ENCODE assay signal across 1 cellular context in the genomic region with DNA sequence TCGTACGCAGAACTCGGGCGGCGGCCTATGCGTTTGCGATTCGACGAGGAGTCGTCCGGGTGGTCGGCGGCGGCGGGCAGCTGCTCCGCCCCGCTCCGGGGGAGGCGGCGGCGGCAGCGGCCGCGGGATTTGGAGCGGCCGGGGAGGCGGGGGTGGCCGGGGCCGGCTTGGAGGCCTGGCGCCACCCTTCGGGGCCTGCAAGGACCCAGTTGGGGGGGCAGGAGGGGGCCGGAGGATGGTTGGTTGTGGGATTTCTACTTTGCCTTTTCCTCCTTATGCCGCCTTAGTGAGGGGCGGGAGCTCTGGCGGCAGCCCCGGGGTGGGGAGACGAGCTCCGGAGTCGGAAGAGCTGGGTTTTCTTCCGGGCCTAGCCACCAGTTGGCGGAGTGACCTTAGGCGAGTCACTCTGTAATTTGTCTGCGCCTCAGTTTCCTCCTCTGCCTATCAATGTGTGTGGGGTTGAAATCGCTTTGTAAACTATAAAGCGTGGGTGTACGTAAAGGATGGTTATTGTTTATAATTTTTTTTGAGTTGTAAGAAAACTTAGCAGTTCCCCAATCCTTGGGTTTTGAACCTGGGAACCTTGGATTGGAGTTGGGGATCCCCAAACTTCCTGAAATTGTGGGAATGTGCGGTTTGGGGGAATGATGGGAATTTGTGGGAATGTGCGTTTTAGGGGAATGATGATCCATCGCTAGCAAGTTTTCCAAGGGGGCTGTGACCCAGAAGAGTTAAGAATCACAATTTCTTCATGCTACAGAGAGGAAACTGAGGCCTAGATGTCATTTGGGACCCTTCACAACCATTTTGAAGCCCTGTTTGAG.
TF ChIP-seq lines count a peak whose summit lies in the region.

No MANE protein-coding gene starts in this region.

TF ChIP-seq in GM12878, 131 proteins besides CTCF, POLR2A, EP300 and RAD21 (continued from another document):
- TF ChIP-seq, protein P1, sequence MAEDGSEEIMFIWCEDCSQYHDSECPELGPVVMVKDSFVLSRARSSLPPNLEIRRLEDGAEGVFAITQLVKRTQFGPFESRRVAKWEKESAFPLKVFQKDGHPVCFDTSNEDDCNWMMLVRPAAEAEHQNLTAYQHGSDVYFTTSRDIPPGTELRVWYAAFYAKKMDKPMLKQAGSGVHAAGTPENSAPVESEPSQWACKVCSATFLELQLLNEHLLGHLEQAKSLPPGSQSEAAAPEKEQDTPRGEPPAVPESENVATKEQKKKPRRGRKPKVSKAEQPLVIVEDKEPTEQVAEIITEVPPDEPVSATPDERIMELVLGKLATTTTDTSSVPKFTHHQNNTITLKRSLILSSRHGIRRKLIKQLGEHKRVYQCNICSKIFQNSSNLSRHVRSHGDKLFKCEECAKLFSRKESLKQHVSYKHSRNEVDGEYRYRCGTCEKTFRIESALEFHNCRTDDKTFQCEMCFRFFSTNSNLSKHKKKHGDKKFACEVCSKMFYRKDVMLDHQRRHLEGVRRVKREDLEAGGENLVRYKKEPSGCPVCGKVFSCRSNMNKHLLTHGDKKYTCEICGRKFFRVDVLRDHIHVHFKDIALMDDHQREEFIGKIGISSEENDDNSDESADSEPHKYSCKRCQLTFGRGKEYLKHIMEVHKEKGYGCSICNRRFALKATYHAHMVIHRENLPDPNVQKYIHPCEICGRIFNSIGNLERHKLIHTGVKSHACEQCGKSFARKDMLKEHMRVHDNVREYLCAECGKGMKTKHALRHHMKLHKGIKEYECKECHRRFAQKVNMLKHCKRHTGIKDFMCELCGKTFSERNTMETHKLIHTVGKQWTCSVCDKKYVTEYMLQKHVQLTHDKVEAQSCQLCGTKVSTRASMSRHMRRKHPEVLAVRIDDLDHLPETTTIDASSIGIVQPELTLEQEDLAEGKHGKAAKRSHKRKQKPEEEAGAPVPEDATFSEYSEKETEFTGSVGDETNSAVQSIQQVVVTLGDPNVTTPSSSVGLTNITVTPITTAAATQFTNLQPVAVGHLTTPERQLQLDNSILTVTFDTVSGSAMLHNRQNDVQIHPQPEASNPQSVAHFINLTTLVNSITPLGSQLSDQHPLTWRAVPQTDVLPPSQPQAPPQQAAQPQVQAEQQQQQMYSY (CRISPR knock-in tag; IDR thresholded peaks at IDR 0.05) = no peak
- TF ChIP-seq RAD51 (IDR thresholded peaks at IDR 0.05) = no peak
- TF ChIP-seq, protein P2, sequence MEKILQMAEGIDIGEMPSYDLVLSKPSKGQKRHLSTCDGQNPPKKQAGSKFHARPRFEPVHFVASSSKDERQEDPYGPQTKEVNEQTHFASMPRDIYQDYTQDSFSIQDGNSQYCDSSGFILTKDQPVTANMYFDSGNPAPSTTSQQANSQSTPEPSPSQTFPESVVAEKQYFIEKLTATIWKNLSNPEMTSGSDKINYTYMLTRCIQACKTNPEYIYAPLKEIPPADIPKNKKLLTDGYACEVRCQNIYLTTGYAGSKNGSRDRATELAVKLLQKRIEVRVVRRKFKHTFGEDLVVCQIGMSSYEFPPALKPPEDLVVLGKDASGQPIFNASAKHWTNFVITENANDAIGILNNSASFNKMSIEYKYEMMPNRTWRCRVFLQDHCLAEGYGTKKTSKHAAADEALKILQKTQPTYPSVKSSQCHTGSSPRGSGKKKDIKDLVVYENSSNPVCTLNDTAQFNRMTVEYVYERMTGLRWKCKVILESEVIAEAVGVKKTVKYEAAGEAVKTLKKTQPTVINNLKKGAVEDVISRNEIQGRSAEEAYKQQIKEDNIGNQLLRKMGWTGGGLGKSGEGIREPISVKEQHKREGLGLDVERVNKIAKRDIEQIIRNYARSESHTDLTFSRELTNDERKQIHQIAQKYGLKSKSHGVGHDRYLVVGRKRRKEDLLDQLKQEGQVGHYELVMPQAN (conservative IDR thresholded peaks at IDR 0.05) = peak; percentile 79
- TF ChIP-seq NBN (IDR thresholded peaks at IDR 0.05) = 0 out of 2 replicates have a peak, but pooled peaks have one; percentile 23
- no peak for TF ChIP-seq SMC3 (IDR thresholded peaks at IDR 0.05; ENCODE audit: borderline replicate concordance, low read length)
- TF ChIP-seq ZSCAN29 (IDR thresholded peaks at IDR 0.05) = 0 out of 2 replicates have a peak, but pooled peaks have one; percentile 47
- TF ChIP-seq ZBED1 (IDR thresholded peaks at IDR 0.05; ENCODE audit: borderline replicate concordance) = no peak
- no peak for TF ChIP-seq NRF1 (conservative IDR thresholded peaks at IDR 0.05; ENCODE audit: low read depth, low read length)
- TF ChIP-seq, protein P3, sequence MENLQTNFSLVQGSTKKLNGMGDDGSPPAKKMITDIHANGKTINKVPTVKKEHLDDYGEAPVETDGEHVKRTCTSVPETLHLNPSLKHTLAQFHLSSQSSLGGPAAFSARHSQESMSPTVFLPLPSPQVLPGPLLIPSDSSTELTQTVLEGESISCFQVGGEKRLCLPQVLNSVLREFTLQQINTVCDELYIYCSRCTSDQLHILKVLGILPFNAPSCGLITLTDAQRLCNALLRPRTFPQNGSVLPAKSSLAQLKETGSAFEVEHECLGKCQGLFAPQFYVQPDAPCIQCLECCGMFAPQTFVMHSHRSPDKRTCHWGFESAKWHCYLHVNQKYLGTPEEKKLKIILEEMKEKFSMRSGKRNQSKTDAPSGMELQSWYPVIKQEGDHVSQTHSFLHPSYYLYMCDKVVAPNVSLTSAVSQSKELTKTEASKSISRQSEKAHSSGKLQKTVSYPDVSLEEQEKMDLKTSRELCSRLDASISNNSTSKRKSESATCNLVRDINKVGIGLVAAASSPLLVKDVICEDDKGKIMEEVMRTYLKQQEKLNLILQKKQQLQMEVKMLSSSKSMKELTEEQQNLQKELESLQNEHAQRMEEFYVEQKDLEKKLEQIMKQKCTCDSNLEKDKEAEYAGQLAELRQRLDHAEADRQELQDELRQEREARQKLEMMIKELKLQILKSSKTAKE (IDR thresholded peaks at IDR 0.05; ENCODE audit: low read depth, poor library complexity, severe bottlenecking) = no peak
- TF ChIP-seq NR2F1 (conservative IDR thresholded peaks at IDR 0.05) = 0 out of 2 replicates have a peak, but pooled peaks have one; percentile 13
- peak; percentile 53 to 68; a peak in 2 of 4 replicates for TF ChIP-seq IKZF2 (IDR thresholded peaks at IDR 0.05)
- TF ChIP-seq BRCA1 (IDR thresholded peaks at IDR 0.05; ENCODE audit: low read depth, low read length) = no peak
- TF ChIP-seq CHD2 (IDR thresholded peaks at IDR 0.05; ENCODE audit: borderline replicate concordance, low read depth, low read length) = no peak
- no peak for TF ChIP-seq ZNF207 (IDR thresholded peaks at IDR 0.05; ENCODE audit: borderline replicate concordance)
- TF ChIP-seq, protein P4, sequence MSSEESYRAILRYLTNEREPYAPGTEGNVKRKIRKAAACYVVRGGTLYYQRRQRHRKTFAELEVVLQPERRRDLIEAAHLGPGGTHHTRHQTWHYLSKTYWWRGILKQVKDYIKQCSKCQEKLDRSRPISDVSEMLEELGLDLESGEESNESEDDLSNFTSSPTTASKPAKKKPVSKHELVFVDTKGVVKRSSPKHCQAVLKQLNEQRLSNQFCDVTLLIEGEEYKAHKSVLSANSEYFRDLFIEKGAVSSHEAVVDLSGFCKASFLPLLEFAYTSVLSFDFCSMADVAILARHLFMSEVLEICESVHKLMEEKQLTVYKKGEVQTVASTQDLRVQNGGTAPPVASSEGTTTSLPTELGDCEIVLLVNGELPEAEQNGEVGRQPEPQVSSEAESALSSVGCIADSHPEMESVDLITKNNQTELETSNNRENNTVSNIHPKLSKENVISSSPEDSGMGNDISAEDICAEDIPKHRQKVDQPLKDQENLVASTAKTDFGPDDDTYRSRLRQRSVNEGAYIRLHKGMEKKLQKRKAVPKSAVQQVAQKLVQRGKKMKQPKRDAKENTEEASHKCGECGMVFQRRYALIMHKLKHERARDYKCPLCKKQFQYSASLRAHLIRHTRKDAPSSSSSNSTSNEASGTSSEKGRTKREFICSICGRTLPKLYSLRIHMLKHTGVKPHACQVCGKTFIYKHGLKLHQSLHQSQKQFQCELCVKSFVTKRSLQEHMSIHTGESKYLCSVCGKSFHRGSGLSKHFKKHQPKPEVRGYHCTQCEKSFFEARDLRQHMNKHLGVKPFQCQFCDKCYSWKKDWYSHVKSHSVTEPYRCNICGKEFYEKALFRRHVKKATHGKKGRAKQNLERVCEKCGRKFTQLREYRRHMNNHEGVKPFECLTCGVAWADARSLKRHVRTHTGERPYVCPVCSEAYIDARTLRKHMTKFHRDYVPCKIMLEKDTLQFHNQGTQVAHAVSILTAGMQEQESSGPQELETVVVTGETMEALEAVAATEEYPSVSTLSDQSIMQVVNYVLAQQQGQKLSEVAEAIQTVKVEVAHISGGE (CRISPR knock-in tag; IDR thresholded peaks at IDR 0.05) = no peak
- no peak for TF ChIP-seq TCF3 (IDR thresholded peaks at IDR 0.05; ENCODE audit: borderline replicate concordance, insufficient read depth, low read depth, low read length)
- 0 out of 2 replicates have a peak, but pooled peaks have one; percentile 17 for TF ChIP-seq CBX5 (IDR thresholded peaks at IDR 0.05; ENCODE audit: low read depth)
- no peak for TF ChIP-seq EZH2 (IDR thresholded peaks at IDR 0.05; ENCODE audit: borderline replicate concordance, control insufficient read depth, low read depth, low read length)
- TF ChIP-seq, protein P5, sequence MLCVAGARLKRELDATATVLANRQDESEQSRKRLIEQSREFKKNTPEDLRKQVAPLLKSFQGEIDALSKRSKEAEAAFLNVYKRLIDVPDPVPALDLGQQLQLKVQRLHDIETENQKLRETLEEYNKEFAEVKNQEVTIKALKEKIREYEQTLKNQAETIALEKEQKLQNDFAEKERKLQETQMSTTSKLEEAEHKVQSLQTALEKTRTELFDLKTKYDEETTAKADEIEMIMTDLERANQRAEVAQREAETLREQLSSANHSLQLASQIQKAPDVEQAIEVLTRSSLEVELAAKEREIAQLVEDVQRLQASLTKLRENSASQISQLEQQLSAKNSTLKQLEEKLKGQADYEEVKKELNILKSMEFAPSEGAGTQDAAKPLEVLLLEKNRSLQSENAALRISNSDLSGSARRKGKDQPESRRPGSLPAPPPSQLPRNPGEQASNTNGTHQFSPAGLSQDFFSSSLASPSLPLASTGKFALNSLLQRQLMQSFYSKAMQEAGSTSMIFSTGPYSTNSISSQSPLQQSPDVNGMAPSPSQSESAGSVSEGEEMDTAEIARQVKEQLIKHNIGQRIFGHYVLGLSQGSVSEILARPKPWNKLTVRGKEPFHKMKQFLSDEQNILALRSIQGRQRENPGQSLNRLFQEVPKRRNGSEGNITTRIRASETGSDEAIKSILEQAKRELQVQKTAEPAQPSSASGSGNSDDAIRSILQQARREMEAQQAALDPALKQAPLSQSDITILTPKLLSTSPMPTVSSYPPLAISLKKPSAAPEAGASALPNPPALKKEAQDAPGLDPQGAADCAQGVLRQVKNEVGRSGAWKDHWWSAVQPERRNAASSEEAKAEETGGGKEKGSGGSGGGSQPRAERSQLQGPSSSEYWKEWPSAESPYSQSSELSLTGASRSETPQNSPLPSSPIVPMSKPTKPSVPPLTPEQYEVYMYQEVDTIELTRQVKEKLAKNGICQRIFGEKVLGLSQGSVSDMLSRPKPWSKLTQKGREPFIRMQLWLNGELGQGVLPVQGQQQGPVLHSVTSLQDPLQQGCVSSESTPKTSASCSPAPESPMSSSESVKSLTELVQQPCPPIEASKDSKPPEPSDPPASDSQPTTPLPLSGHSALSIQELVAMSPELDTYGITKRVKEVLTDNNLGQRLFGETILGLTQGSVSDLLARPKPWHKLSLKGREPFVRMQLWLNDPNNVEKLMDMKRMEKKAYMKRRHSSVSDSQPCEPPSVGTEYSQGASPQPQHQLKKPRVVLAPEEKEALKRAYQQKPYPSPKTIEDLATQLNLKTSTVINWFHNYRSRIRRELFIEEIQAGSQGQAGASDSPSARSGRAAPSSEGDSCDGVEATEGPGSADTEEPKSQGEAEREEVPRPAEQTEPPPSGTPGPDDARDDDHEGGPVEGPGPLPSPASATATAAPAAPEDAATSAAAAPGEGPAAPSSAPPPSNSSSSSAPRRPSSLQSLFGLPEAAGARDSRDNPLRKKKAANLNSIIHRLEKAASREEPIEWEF (IDR thresholded peaks at IDR 0.05; ENCODE audit: insufficient replicate concordance, low read depth, low read length) = peak; percentile 8
- TF ChIP-seq ZNF217 (IDR thresholded peaks at IDR 0.05) = 0 out of 2 replicates have a peak, but pooled peaks have one; percentile 16
